ENCODE assay signal across 15 cellular contexts in the genomic region with DNA sequence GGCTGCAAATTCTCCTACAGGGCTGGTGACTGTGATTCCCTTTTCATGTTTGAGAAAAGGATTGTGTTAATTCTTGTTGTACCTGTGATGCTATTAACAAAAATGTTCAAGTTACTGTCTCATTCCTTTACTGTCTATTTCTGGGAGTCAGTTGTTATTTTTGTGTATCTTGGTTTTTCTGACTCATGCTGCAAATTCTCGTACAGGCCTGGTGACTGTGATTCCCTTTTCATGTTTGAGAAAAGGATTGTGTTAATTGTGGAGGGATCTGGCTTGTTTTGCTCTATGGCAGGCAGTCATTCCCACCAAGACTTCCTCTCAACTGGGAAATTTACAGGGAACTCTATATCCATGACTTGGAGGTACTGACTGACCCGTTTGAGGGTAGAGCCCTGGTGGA.
DNase-seq lines count a peak whose midpoint lies in the region; ATAC-seq lines count a peak whose summit lies in the region.
"Had no signal": no experiment of that assay in that cellular context is flagged by ENCODE, and none has a peak within 500 bp of the region (broad histone marks: within the 10 kb centered on the region; RNA-seq: fewer than 3 reads in every experiment).

No MANE protein-coding gene starts in this region.

- DNase-seq in EL = peak; percentile 77
- peak; percentile 69 for DNase-seq in RPMI7951 (ENCODE audit: low read depth)
- peak; percentile 42 for DNase-seq in fibroblast of gingiva (ENCODE audit: low read depth)
- DNase-seq in non-pigmented ciliary epithelial cell (ENCODE audit: low read depth) = peak; percentile 53
- no peak for DNase-seq in left ventricle myocardium superior
- no peak for DNase-seq in GM19238 (ENCODE audit: insufficient read length, low spot score)
- DNase-seq: activated B cell treated with CpG ODN at 0.5 μM for 24 hours; cortex of kidney; gastrocnemius medialis; GDM1; immature natural killer cell; stimulated activated CD4-positive, alpha-beta T cell treated with anti-CD3 and anti-CD28 coated beads, Interleukin-1b, Interleukin-23, amount 100 ng/mL, for 48 hours had no signal

- intact Hi-C loops in left ventricle myocardium superior (cut with micrococcal nuclease) = no loop called here

- ATAC-seq in GM18868 (IDR thresholded peaks at IDR 0.05; ENCODE audit: unreplicated experiment) = no peak
- ATAC-seq in HG02884 (IDR thresholded peaks at IDR 0.05; ENCODE audit: unreplicated experiment) = no peak
- ATAC-seq in left ventricle myocardium superior = no peak
- ATAC-seq: activated naive CD4-positive, alpha-beta T cell treated with anti-CD3 and anti-CD28 coated beads, Interleukin-2, amount 50 U/mL, for 72 hours; gastrocnemius medialis had no signal

Comparison
In these comparisons a context has a peak if more than half of its experiments do, and no peak if none do; other contexts are left out.
1. DNase-seq: peak in EL (single experiment), RPMI7951 (single experiment), fibroblast of gingiva (single experiment) and non-pigmented ciliary epithelial cell (single experiment); none in left ventricle myocardium superior (single experiment) and GM19238 (single experiment).